26 cellular contexts compared by ENCODE assay signal in genomic region chr18:9058426-9058825, GRCh38. TPM values are rescaled to one million over a fixed set of nuclear protein-coding genes. Genes with fewer than 3 reads are reported as not detected.
DNase-seq lines count a peak whose midpoint lies in the region; ATAC-seq and TF ChIP-seq lines count a peak whose summit lies in the region.
"Had no signal": no experiment of that assay in that cellular context is flagged by ENCODE, and none has a peak within 500 bp of the region (broad histone marks: within the 10 kb centered on the region; RNA-seq: fewer than 3 reads in every experiment).

No MANE protein-coding gene starts in this region.

- H3K79me2 ChIP-seq in OCI-LY1 (ENCODE audit: insufficient read depth, low read length), result no peaks in the 10 kb centered on the region
- H3K79me2 ChIP-seq: hepatocyte, parathyroid adenoma had no signal

- H3K27me3 Mint-ChIP-seq in HFFc6 (ENCODE audit: insufficient read depth), result peaks cover 9% of the 10 kb centered on the region
- H3K27me3 Mint-ChIP-seq: activated B cell treated with CpG ODN at 0.5 μM for 24 hours; activated CD4-positive, alpha-beta memory T cell treated with anti-CD3 and anti-CD28 coated beads, Interleukin-2, amount 10 ng/mL, durations not matched to agents 7 days and 5 days; naive B cell had no signal

- H3K9me3 ChIP-seq in OCI-LY1 (ENCODE audit: low read length), result no peaks in the 10 kb centered on the region
- H3K9me3 ChIP-seq: esophagus muscularis mucosa had no signal

- peak overlapping the region; percentile 22; the same call in 1 of the 2 replicates for H3K27ac Mint-ChIP-seq in HFFc6
- H3K27ac Mint-ChIP-seq: activated B cell treated with CpG ODN at 0.5 μM for 24 hours; activated CD4-positive, alpha-beta memory T cell treated with anti-CD3 and anti-CD28 coated beads, Interleukin-2, amount 10 ng/mL, durations not matched to agents 7 days and 5 days; T-helper 2 cell treated with Interferon-gamma antibody and Interleukin-4, amounts not matched to agents 5 μg/mL and 100 μg/mL, for 36 hours; type B pancreatic cell had no signal

- peak overlapping the region; percentile 42 for H3K27ac ChIP-seq in OCI-LY1 (ENCODE audit: low read depth, low read length, poor library complexity, severe bottlenecking)
- H3K27ac ChIP-seq: BLaER1 treated with 17β-estradiol and CSF1 and Interleukin-3, amounts not matched to agents 10 nM and 100 nM; esophagus muscularis mucosa; hepatocyte; parathyroid adenoma; PC-9 had no signal

- H3K4me3 Mint-ChIP-seq in HFFc6, result no peak overlapping the region; the same call in 1 of the 2 replicates
- H3K4me3 Mint-ChIP-seq: activated B cell treated with CpG ODN at 0.5 μM for 24 hours; activated CD4-positive, alpha-beta memory T cell treated with anti-CD3 and anti-CD28 coated beads, Interleukin-2, amount 10 ng/mL, durations not matched to agents 7 days and 5 days; naive B cell; stimulated activated naive CD8-positive, alpha-beta T cell treated with anti-CD3 and anti-CD28 coated beads, Interleukin-15, amount 100 ng/mL, for 72 hours; T-helper 2 cell treated with Interferon-gamma antibody and Interleukin-4, amounts not matched to agents 5 μg/mL and 100 μg/mL, for 36 hours; type B pancreatic cell had no signal

- ATAC-seq in HG03469 (IDR thresholded peaks at IDR 0.05; ENCODE audit: unreplicated experiment) (no peak), HG03025 (IDR thresholded peaks at IDR 0.05; ENCODE audit: low FRiP score, unreplicated experiment) (no peak)
- ATAC-seq: stimulated activated naive CD8-positive, alpha-beta T cell treated with anti-CD3 and anti-CD28 coated beads, Interleukin-15, amount 100 ng/mL, for 72 hours had no signal

- H3F3A ChIP-seq in OCI-LY1 (ENCODE audit: insufficient read depth, low read length), result no peaks in the 10 kb centered on the region

- no peaks in the 10 kb centered on the region for H3K36me3 ChIP-seq in OCI-LY1 (ENCODE audit: insufficient read depth, low read length)
- H3K36me3 ChIP-seq: BLaER1 treated with 17β-estradiol and CSF1 and Interleukin-3, amounts not matched to agents 10 nM and 100 nM; esophagus muscularis mucosa had no signal

- H3K36me3 Mint-ChIP-seq in HFFc6 (ENCODE audit: low read depth), result no peaks in the 10 kb centered on the region
- H3K36me3 Mint-ChIP-seq: naive B cell, type B pancreatic cell had no signal

- TF ChIP-seq CTCF in HFFc6 (IDR thresholded peaks at IDR 0.05), result no peak
- no peak for TF ChIP-seq CTCF in OCI-LY1 (IDR thresholded peaks at IDR 0.05; ENCODE audit: low read length)
- TF ChIP-seq CTCF in fibroblast of villous mesenchyme (IDR thresholded peaks at IDR 0.05; ENCODE audit: insufficient read depth, low read depth, low read length), result no peak

- H4K20me1 ChIP-seq in OCI-LY1 (ENCODE audit: insufficient read depth, low read length), result no peaks in the 10 kb centered on the region
- H4K20me1 ChIP-seq: BLaER1 treated with 17β-estradiol and CSF1 and Interleukin-3, amounts not matched to agents 10 nM and 100 nM had no signal

- H3K4me3 ChIP-seq in OCI-LY1 (ENCODE audit: low read depth, low read length, poor library complexity, severe bottlenecking) (no peak overlapping the region), fibroblast of villous mesenchyme (ENCODE audit: low read depth, low read length) (no peak overlapping the region)
- H3K4me3 ChIP-seq: BLaER1 treated with 17β-estradiol and CSF1 and Interleukin-3, amounts not matched to agents 10 nM and 100 nM; esophagus muscularis mucosa; hepatocyte; PC-9 had no signal

- no peaks in the 10 kb centered on the region for H3K9me3 Mint-ChIP-seq in HFFc6
- H3K9me3 Mint-ChIP-seq: activated B cell treated with CpG ODN at 0.5 μM for 24 hours; activated CD4-positive, alpha-beta memory T cell treated with anti-CD3 and anti-CD28 coated beads, Interleukin-2, amount 10 ng/mL, durations not matched to agents 7 days and 5 days; type B pancreatic cell had no signal

- no peak overlapping the region for H3K4me2 ChIP-seq in OCI-LY1 (ENCODE audit: low read length)
- H3K4me2 ChIP-seq: BLaER1 treated with 17β-estradiol and CSF1 and Interleukin-3, amounts not matched to agents 10 nM and 100 nM; hepatocyte; PC-9 had no signal

- H3K9me2 ChIP-seq in OCI-LY1 (ENCODE audit: low read depth, low read length), result no peaks in the 10 kb centered on the region

- no peak for DNase-seq in HFFc6
- DNase-seq in fibroblast of villous mesenchyme (ENCODE audit: low read depth), result peak; percentile 39
- peak; percentile 45 for DNase-seq in stromal cell of bone marrow (ENCODE audit: low read depth)
- no peak for DNase-seq in 8988T
- DNase-seq: activated B cell treated with CpG ODN at 0.5 μM for 24 hours; activated CD4-positive, alpha-beta memory T cell treated with anti-CD3 and anti-CD28 coated beads, Interleukin-2, amount 10 ng/mL, durations not matched to agents 7 days and 5 days; activated naive CD4-positive, alpha-beta T cell treated with Interleukin-2 at 50 U/mL for 16 hours; anterior cingulate cortex; effector CD8-positive, alpha-beta T cell; islet precursor cell; KBM-7; naive B cell; NCI-H2029; NCI-H524; PC-9; stimulated activated CD4-positive, alpha-beta T cell treated with anti-CD3 and anti-CD28 coated beads, Interleukin-2, amount 100 ng/mL, for 24 hours; stimulated activated naive CD8-positive, alpha-beta T cell treated with anti-CD3 and anti-CD28 coated beads, Interleukin-15, amount 100 ng/mL, for 72 hours had no signal

- no peaks in the 10 kb centered on the region for H3K27me3 ChIP-seq in OCI-LY1 (ENCODE audit: insufficient read depth, low read length)
- H3K27me3 ChIP-seq: BLaER1 treated with 17β-estradiol and CSF1 and Interleukin-3, amounts not matched to agents 10 nM and 100 nM; esophagus muscularis mucosa; hepatocyte had no signal

- no peak overlapping the region for H2AFZ ChIP-seq in OCI-LY1 (ENCODE audit: low read length)
- H2AFZ ChIP-seq: hepatocyte, parathyroid adenoma, PC-9 had no signal

- H3K4me1 Mint-ChIP-seq in HFFc6 (ENCODE audit: low read depth), result peaks cover 26% of the 10 kb centered on the region

- H3K9ac ChIP-seq in OCI-LY1 (ENCODE audit: low read length), result no peak overlapping the region
- H3K9ac ChIP-seq: BLaER1 treated with 17β-estradiol and CSF1 and Interleukin-3, amounts not matched to agents 10 nM and 100 nM; parathyroid adenoma had no signal

- H3K4me1 ChIP-seq in OCI-LY1 (ENCODE audit: insufficient read depth, low read length, severe bottlenecking), result peaks cover 59% of the 10 kb centered on the region
- H3K4me1 ChIP-seq: parathyroid adenoma had no signal

RNA-seq across cellular contexts. Expression of gene NDUFV2, which starts 44.1 kb away (rescaled TPM):
- total RNA-seq in HFFc6 (2021; fragmentation: NEBNext Ultra II Directional; extraction: Animal tissue kit (Norgen Biotek cat#: 25700)), result 100 to 1,000 TPM; 157 to 198 (median 184) TPM
- 115 and 127 TPM in 2 replicates for total RNA-seq in fibroblast of villous mesenchyme

Comparison
In these comparisons a context has a peak if more than half of its experiments do, and no peak if none do; other contexts are left out.
1. DNase-seq: peak in fibroblast of villous mesenchyme (single experiment) and stromal cell of bone marrow (single experiment); none in HFFc6 (single experiment) and 8988T (single experiment).